9 cellular contexts compared by ENCODE assay signal in the genomic region with DNA sequence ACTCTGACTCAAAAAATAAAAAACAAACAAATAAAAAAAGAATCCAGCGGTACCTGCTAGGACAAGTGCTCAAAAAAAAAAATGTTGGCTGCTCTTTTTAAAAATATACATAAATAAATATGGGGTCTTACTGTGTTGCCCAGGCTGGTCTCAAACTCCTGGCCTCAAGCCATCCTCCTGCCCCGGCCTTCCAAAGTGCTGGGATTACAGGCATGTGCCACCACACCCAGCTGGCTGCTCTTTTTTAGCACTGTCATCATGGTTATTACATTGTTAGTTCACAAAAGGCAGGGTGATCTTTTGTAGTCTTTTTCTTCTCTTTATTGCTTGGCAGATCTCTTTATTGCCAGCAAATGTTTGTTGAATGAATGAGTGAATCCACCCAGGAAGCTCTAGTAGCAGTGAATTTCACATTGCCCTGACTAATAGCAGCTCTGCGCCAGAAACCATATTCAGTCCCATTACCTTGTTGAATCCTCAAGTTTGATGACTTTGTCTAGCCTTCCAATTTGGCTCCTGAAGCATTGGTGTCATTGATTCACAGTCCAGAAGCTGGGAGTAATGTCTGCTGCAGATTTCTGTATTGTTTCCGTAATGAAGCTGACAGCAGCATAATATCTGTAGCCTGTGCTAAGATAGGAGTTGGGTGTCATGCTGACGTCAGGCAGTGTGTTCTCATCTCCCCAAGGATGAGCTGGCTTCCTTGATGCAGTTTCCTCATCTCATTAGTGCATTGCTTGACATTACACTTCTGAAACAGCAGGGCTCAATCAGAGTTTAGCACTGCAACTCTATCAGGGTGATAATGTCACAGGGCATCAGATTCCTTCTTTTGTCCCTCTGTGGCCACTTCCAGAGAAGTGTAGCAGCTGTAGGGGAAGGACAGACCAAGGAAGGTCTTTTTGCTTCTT.
DNase-seq lines count a peak whose midpoint lies in the region; ATAC-seq, FAIRE-seq and TF ChIP-seq lines count a peak whose summit lies in the region.
"Had no signal": no experiment of that assay in that cellular context is flagged by ENCODE, and none has a peak within 500 bp of the region (broad histone marks: within the 10 kb centered on the region; RNA-seq: fewer than 3 reads in every experiment).

No MANE protein-coding gene starts in this region.

- no peaks in the 10 kb centered on the region for H3K27me3 Mint-ChIP-seq in activated CD4-positive, alpha-beta T cell treated with anti-CD3 and anti-CD28 coated beads for 36 hours
- peaks cover 7% of the 10 kb centered on the region for H3K27me3 Mint-ChIP-seq in activated T-cell treated with anti-CD3 and anti-CD28 coated beads, Interleukin-2, amount 50 U/mL, for 24 hours

- no peaks in the 10 kb centered on the region for H3K36me3 ChIP-seq in adrenal gland (replicated peaks in 1 of 2)
- no peaks in the 10 kb centered on the region for H3K36me3 ChIP-seq in transverse colon

- peak; percentile 33 for ATAC-seq in activated CD4-positive, alpha-beta T cell treated with anti-CD3 and anti-CD28 coated beads for 36 hours
- ATAC-seq in right cardiac atrium (peak; percentile 29 to 72), GM21360 (IDR thresholded peaks at IDR 0.05; ENCODE audit: unreplicated experiment) (no peak)
- ATAC-seq: effector memory CD8-positive, alpha-beta T cell had no signal

- H3K4me1 ChIP-seq in adrenal gland (replicated peaks in 1 of 2) (peaks cover 0 to 6% of the 10 kb centered on the region in 2 donors), right cardiac atrium (ENCODE audit: control insufficient read depth, insufficient read depth, low read length) (peaks cover 2% of the 10 kb centered on the region), transverse colon (peaks cover 3 to 26% (median 13%) of the 10 kb centered on the region in 4 donors)

- TF ChIP-seq EP300 in transverse colon (IDR thresholded peaks at IDR 0.05; ENCODE audit: low read depth), result no peak

- H3K4me1 Mint-ChIP-seq in activated CD4-positive, alpha-beta T cell treated with anti-CD3 and anti-CD28 coated beads for 36 hours, result peaks cover 5% of the 10 kb centered on the region
- peaks cover 19% of the 10 kb centered on the region for H3K4me1 Mint-ChIP-seq in activated T-cell treated with anti-CD3 and anti-CD28 coated beads, Interleukin-2, amount 50 U/mL, for 24 hours (ENCODE audit: low read depth)

- FAIRE-seq in frontal cortex (lab: Jason Lieb, UNC), result no peak

- in situ Hi-C loops in transverse colon (cut with MboI; ENCODE audit: low pct_ligation_motif_present in 1 of 4, low pct_unique_long_range_greater_than_20kb in 1 of 4, low sequenced_read_pairs in 3 of 4), result loop anchor here in 2 of 4 donors (5.0 to 25.0 kb wide), 2 partner anchors 241 to 251 kb away; a partner anchor contains a TSS

- intact Hi-C loops in activated CD4-positive, alpha-beta T cell treated with anti-CD3 and anti-CD28 coated beads for 36 hours (cut with DNase I, micrococcal nuclease), result no loop called here
- intact Hi-C loops in adrenal gland (cut with DNase I), result no loop called here
- intact Hi-C loops in right cardiac atrium (cut with DNase I), result no loop called here
- intact Hi-C loops in transverse colon (cut with DNase I; ENCODE audit: low total_unique reads), result no loop called here

- H3K36me3 Mint-ChIP-seq in activated CD4-positive, alpha-beta T cell treated with anti-CD3 and anti-CD28 coated beads for 36 hours (ENCODE audit: low read depth), result no peaks in the 10 kb centered on the region
- H3K36me3 Mint-ChIP-seq in activated T-cell treated with anti-CD3 and anti-CD28 coated beads, Interleukin-2, amount 50 U/mL, for 24 hours (ENCODE audit: low read depth), result no peaks in the 10 kb centered on the region

- TF ChIP-seq POLR2A in adrenal gland (IDR thresholded peaks at IDR 0.05) (no peak), transverse colon (IDR thresholded peaks at IDR 0.05) (no peak)

- H3K27ac Mint-ChIP-seq in activated CD4-positive, alpha-beta T cell treated with anti-CD3 and anti-CD28 coated beads for 36 hours, result no peak overlapping the region
- H3K27ac Mint-ChIP-seq in activated T-cell treated with anti-CD3 and anti-CD28 coated beads, Interleukin-2, amount 50 U/mL, for 24 hours, result no peak overlapping the region
- H3K27ac Mint-ChIP-seq: effector memory CD8-positive, alpha-beta T cell had no signal

- 62 to 74% (median 67%) methylated on average over 5 of the region's 5 CpGs for WGBS in adrenal gland, 4 donors
- WGBS in right cardiac atrium, result 51% methylated on average over 5 of the region's 5 CpGs
- 24 to 56% methylated on average over 2 to 5 of the region's 5 CpGs for WGBS in transverse colon (ENCODE audit: low coverage in 1 of 2), 2 donors

- peak in 2 of 6 experiments; percentile 2 to 16 for TF ChIP-seq CTCF in adrenal gland (IDR thresholded peaks at IDR 0.05)
- TF ChIP-seq CTCF in transverse colon (IDR thresholded peaks at IDR 0.05), result no peak

- H3K4me3 ChIP-seq in adrenal gland, result no peak overlapping the region
- H3K4me3 ChIP-seq in right cardiac atrium (ENCODE audit: low read length), result no peak overlapping the region
- no peak overlapping the region for H3K4me3 ChIP-seq in transverse colon

- peak; percentile 15 for DNase-seq in activated CD4-positive, alpha-beta T cell treated with anti-CD3 and anti-CD28 coated beads for 36 hours
- no peak for DNase-seq in activated CD4-positive, alpha-beta T cell treated with anti-CD3 and anti-CD28 coated beads for 48 hours
- DNase-seq in adrenal gland (peak in 6 of 7 donors; percentile 23 to 70 (median 41)), right cardiac atrium (peak in 1 of 3 donors; percentile 40), transverse colon (peak; percentile 51), frontal cortex (ENCODE audit: low spot score in 2 of 2) (no peak)
- DNase-seq in activated T-cell treated with anti-CD3 and anti-CD28 coated beads, Interleukin-2, amount 50 U/mL, for 24 hours, result no peak
- DNase-seq: effector memory CD8-positive, alpha-beta T cell had no signal

- H3K4me3 Mint-ChIP-seq in activated CD4-positive, alpha-beta T cell treated with anti-CD3 and anti-CD28 coated beads for 36 hours, result no peak overlapping the region
- H3K4me3 Mint-ChIP-seq in activated T-cell treated with anti-CD3 and anti-CD28 coated beads, Interleukin-2, amount 50 U/mL, for 24 hours, result no peak overlapping the region
- H3K4me3 Mint-ChIP-seq: effector memory CD8-positive, alpha-beta T cell had no signal

- H3K27ac ChIP-seq in adrenal gland (no peak overlapping the region), right cardiac atrium (ENCODE audit: low read length) (no peak overlapping the region), transverse colon (no peak overlapping the region)

- H3K27me3 ChIP-seq in adrenal gland (no peaks in the 10 kb centered on the region), right cardiac atrium (ENCODE audit: control insufficient read depth, insufficient read depth) (no peaks in the 10 kb centered on the region), transverse colon (peaks cover 33% of the 10 kb centered on the region)

- H3K9me3 ChIP-seq in adrenal gland (replicated peaks in 1 of 3) (no peaks in the 10 kb centered on the region), right cardiac atrium (ENCODE audit: control insufficient read depth, low read length) (no peaks in the 10 kb centered on the region), transverse colon (no peaks in the 10 kb centered on the region)

- CTCF ChIA-PET in activated CD4-positive, alpha-beta T cell treated with anti-CD3 and anti-CD28 coated beads for 36 hours (lab: Charles Lee), result interaction anchor here (0.6 kb wide), 1 partner anchor 875 kb away, joined by 3 read pairs; no protein-coding TSS in a partner anchor

- POLR2A ChIA-PET in activated CD4-positive, alpha-beta T cell treated with anti-CD3 and anti-CD28 coated beads for 36 hours (lab: Charles Lee), result interaction anchor here (0.7 kb wide), 1 partner anchor 235 kb away, joined by 9 read pairs; no protein-coding TSS in a partner anchor

- H3K9me3 Mint-ChIP-seq in activated CD4-positive, alpha-beta T cell treated with anti-CD3 and anti-CD28 coated beads for 36 hours (ENCODE audit: low read depth), result no peaks in the 10 kb centered on the region
- no peaks in the 10 kb centered on the region for H3K9me3 Mint-ChIP-seq in activated T-cell treated with anti-CD3 and anti-CD28 coated beads, Interleukin-2, amount 50 U/mL, for 24 hours
- H3K9me3 Mint-ChIP-seq: effector memory CD8-positive, alpha-beta T cell had no signal

Comparison
In these comparisons a context has a peak if more than half of its experiments do, and no peak if none do; other contexts are left out.
1. DNase-seq: peak in activated CD4-positive, alpha-beta T cell treated with anti-CD3 and anti-CD28 coated beads for 36 hours (single experiment), adrenal gland (6 of 7) and transverse colon (single experiment); none in activated CD4-positive, alpha-beta T cell treated with anti-CD3 and anti-CD28 coated beads for 48 hours (single experiment), activated T-cell treated with anti-CD3 and anti-CD28 coated beads, Interleukin-2, amount 50 U/mL, for 24 hours (single experiment) and frontal cortex (0 of 2).